Comparison of ENCODE assay signal across 8 cellular contexts in the genomic region with DNA sequence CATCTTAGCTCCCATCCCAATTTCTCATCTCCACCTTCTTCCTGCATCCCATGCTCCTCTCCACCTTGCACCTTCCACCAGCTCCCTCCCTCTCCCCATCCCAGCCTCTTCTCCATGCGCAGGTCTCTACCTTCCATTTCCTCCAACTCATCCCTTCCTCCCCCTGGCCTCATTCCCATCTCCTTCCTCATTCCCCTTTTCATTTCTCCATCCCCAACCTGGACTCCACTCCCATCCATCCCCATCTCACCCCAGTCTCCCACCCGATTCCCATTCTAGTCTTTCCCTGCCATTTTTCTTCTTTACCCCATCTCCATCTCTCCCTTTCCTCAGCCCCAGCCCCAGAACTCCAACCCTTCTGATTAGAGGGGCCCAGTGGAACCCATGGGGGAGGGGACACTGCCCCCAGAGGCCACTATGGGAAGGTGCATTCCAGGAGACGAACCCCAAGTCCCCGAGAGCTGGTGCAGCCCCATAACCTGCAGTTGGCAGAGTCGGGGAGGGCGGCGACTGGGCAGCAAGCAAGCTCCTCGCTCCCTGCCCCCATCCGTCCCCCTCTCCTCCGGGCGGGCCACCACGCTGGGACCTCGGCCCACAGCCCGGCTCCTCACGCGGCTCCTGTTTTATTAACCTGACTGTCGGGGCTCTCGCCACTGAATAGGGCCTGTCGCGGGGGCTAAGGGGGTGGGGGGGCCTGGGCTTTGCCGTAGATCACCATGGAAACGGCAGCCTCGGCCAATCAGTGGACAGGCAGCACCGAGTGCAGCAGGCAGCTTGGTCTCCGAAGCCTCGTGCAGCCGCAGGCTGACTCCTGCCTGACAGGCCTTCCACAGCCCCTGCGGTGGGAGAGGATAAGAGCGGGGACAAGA.
DNase-seq lines count a peak whose midpoint lies in the region; FAIRE-seq and TF ChIP-seq lines count a peak whose summit lies in the region.

No MANE protein-coding gene starts in this region.

- DNase-seq in GM03348 (ENCODE audit: low spot score) (peak; percentile 56), PC-9 (no peak), astrocyte of the hippocampus (ENCODE audit: low read depth, low spot score) (peak; percentile 55), keratinocyte (ENCODE audit: low read depth, low spot score) (no peak), suprapubic skin (ENCODE audit: low spot score in 2 of 2) (no peak), NCI-H446 treated with DMSO at 0.1 percent for 48 hours (lab: John Stamatoyannopoulos, UW) (no peak)
- DNase-seq in effector CD8-positive, alpha-beta T cell (lab: John Stamatoyannopoulos, UW), result no peak

- no TSS peak for BruUV-seq in PC-9 (replicated peaks; lab: Mats Ljungman, UMichigan)

- H3K27me3 ChIP-seq in PC-9 (ENCODE audit: insufficient read depth, low read depth) (no peaks in the 10 kb centered on the region), keratinocyte (ENCODE audit: control insufficient read depth, extremely low read depth, insufficient read depth, low read length) (peaks cover 52% of the 10 kb centered on the region), suprapubic skin (peaks cover 59% of the 10 kb centered on the region)

- CTCF ChIA-PET in HEK293 (lab: Yijun Ruan, JAX), result interaction anchor here (0.6 to 8.5 kb wide), 24 partner anchors 9 to 1684 kb away, joined by 3 to 77 read pairs (median 4); partner anchors contain the start of gene PCDH1
- CTCF ChIA-PET in PC-9 (lab: Charles Lee), result interaction anchor here (0.7 kb wide), 1 partner anchor 109 kb away, joined by 5 read pairs; no protein-coding TSS in a partner anchor

- intact Hi-C loops in PC-9 (cut with micrococcal nuclease; ENCODE audit: unreplicated experiment), result loop anchor here (5.0 kb wide), 2 partner anchors 54 to 151 kb away; no protein-coding TSS in a partner anchor

- H3K9ac ChIP-seq in keratinocyte (ENCODE audit: control insufficient read depth, extremely low read depth, insufficient read depth, low read length), result no peak overlapping the region

- peaks cover 5% of the 10 kb centered on the region; the same call in 1 of the 2 replicates for H3F3A ChIP-seq in PC-9 (ENCODE audit: insufficient read depth, low read depth)

- H3K4me3 ChIP-seq in HEK293 (ENCODE audit: low read depth, low read length) (no peak overlapping the region), PC-9 (no peak overlapping the region), keratinocyte (ENCODE audit: control insufficient read depth in 2 of 3, extremely low read depth in 1 of 3, insufficient read depth in 2 of 3, low read depth in 1 of 3, low read length in 3 of 3) (no peak overlapping the region), suprapubic skin (no peak overlapping the region)

- H3K4me1 ChIP-seq in HEK293 (ENCODE audit: control insufficient read depth, insufficient read depth, low read length) (no peaks in the 10 kb centered on the region), PC-9 (replicated peaks; ENCODE audit: insufficient read depth) (0 out of 2 replicates have a peak, but pooled peaks cover under 1% of the 10 kb centered on the region), keratinocyte (ENCODE audit: control insufficient read depth, extremely low read depth, insufficient read depth, low read length) (no peaks in the 10 kb centered on the region), suprapubic skin (peaks cover 4% of the 10 kb centered on the region)

- TF ChIP-seq CTCF in HEK293 (tag by site-specific recombination; IDR thresholded peaks at IDR 0.05) (peak; percentile 59), PC-9 (conservative IDR thresholded peaks at IDR 0.05) (peak; percentile 84), keratinocyte (optimal IDR thresholded peaks at IDR 0.05 in 1 of 3, IDR thresholded peaks at IDR 0.05 in 1 of 3, conservative IDR thresholded peaks at IDR 0.05 in 1 of 3; ENCODE audit: extremely low read depth in 1 of 3, insufficient read depth in 2 of 3, low read length in 3 of 3) (peak; percentile 55 to 82 (median 65)), suprapubic skin (IDR thresholded peaks at IDR 0.05) (peak; percentile 5 to 51)

- H3K36me3 ChIP-seq in HEK293 (ENCODE audit: control insufficient read depth in 2 of 2, insufficient read depth in 1 of 2, low read length in 2 of 2) (no peaks in the 10 kb centered on the region), PC-9 (ENCODE audit: low read depth) (no peaks in the 10 kb centered on the region), keratinocyte (ENCODE audit: control insufficient read depth in 2 of 2, extremely low read depth in 1 of 2, insufficient read depth in 2 of 2, low read length in 2 of 2) (no peaks in the 10 kb centered on the region), suprapubic skin (no peaks in the 10 kb centered on the region)

- no peak for TF ChIP-seq EP300 in suprapubic skin (IDR thresholded peaks at IDR 0.05)

- H3K79me2 ChIP-seq in PC-9 (ENCODE audit: low read depth), result no peaks in the 10 kb centered on the region
- H3K79me2 ChIP-seq in keratinocyte (ENCODE audit: control insufficient read depth, insufficient read depth, low read length), result no peaks in the 10 kb centered on the region

- H4K20me1 ChIP-seq in PC-9 (ENCODE audit: insufficient read depth) (no peaks in the 10 kb centered on the region), keratinocyte (ENCODE audit: control insufficient read depth, extremely low read depth, insufficient read depth, low read length) (no peaks in the 10 kb centered on the region)

- H2AFZ ChIP-seq in PC-9, result no peak overlapping the region
- H2AFZ ChIP-seq in keratinocyte (ENCODE audit: control insufficient read depth, low read length), result no peak overlapping the region

- H3K4me2 ChIP-seq in PC-9, result no peak overlapping the region
- H3K4me2 ChIP-seq in keratinocyte (ENCODE audit: control insufficient read depth, extremely low read depth, insufficient read depth, low read depth, low read length), result no peak overlapping the region

- no peaks in the 10 kb centered on the region for H3K9me3 ChIP-seq in HEK293 (ENCODE audit: control insufficient read depth, insufficient read depth, low read depth, low read length)
- no peaks in the 10 kb centered on the region for H3K9me3 ChIP-seq in PC-9 (ENCODE audit: insufficient read depth, low read depth)
- H3K9me3 ChIP-seq in keratinocyte (ENCODE audit: control insufficient read depth, low read depth, low read length), result no peaks in the 10 kb centered on the region
- H3K9me3 ChIP-seq in suprapubic skin, result no peaks in the 10 kb centered on the region

- H3K27ac ChIP-seq in HEK293 (ENCODE audit: extremely low read depth, low read depth, low read length) (no peak overlapping the region), PC-9 (no peak overlapping the region), keratinocyte (ENCODE audit: control insufficient read depth, insufficient read depth, low read length) (no peak overlapping the region), suprapubic skin (no peak overlapping the region)

- 31% methylated on average over 15 of the region's 29 CpGs for WGBS in suprapubic skin

- H3K9me1 ChIP-seq in keratinocyte (ENCODE audit: control insufficient read depth, extremely low read depth, insufficient read depth, low read length), result no peaks in the 10 kb centered on the region

- no peak for FAIRE-seq in keratinocyte (lab: Jason Lieb, UNC)

- dilution Hi-C loops in keratinocyte (cut with MboI; ENCODE audit: extremely low pct_ligation_motif_present, low sequenced_read_pairs), result no loop called here

- no peak for TF ChIP-seq POLR2A in suprapubic skin (IDR thresholded peaks at IDR 0.05)

- POLR2A ChIA-PET in HEK293 (lab: Yijun Ruan, JAX), result no interaction called here
- POLR2A ChIA-PET in PC-9 (lab: Charles Lee; ENCODE audit: unreplicated experiment), result no interaction called here

- no peaks in the 10 kb centered on the region for H3K9me2 ChIP-seq in PC-9 (ENCODE audit: insufficient read depth)

TF ChIP-seq in HEK293, 187 proteins besides CTCF, POLR2A, EP300 and RAD21 (continues in another document):
- TF ChIP-seq ZNF670 (tag by site-specific recombination; IDR thresholded peaks at IDR 0.05; ENCODE audit: low read depth) (no peak), ZNF398 (tag by site-specific recombination; IDR thresholded peaks at IDR 0.05) (no peak), ZNF664 (tag by site-specific recombination; IDR thresholded peaks at IDR 0.05) (no peak), ZNF768 (tag by site-specific recombination; IDR thresholded peaks at IDR 0.05) (no peak), SCRT2 (tag by site-specific recombination; IDR thresholded peaks at IDR 0.05) (no peak), ZNF211 (tag by site-specific recombination; IDR thresholded peaks at IDR 0.05; ENCODE audit: low read depth) (no peak), ZSCAN30 (tag by site-specific recombination; IDR thresholded peaks at IDR 0.05) (no peak), ZNF530 (tag by site-specific recombination; IDR thresholded peaks at IDR 0.05; ENCODE audit: low read depth) (no peak), ZNF514 (tag by site-specific recombination; IDR thresholded peaks at IDR 0.05) (no peak), ZNF510 (tag by site-specific recombination; IDR thresholded peaks at IDR 0.05; ENCODE audit: insufficient replicate concordance) (no peak)
- TF ChIP-seq, protein P1, sequence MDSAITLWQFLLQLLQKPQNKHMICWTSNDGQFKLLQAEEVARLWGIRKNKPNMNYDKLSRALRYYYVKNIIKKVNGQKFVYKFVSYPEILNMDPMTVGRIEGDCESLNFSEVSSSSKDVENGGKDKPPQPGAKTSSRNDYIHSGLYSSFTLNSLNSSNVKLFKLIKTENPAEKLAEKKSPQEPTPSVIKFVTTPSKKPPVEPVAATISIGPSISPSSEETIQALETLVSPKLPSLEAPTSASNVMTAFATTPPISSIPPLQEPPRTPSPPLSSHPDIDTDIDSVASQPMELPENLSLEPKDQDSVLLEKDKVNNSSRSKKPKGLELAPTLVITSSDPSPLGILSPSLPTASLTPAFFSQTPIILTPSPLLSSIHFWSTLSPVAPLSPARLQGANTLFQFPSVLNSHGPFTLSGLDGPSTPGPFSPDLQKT (IDR thresholded peaks at IDR 0.05; ENCODE audit: borderline replicate concordance, low read depth, low read length), result no peak

Comparison
In these comparisons a context has a peak if more than half of its experiments do, and no peak if none do; other contexts are left out.
1. DNase-seq: peak in GM03348 (single experiment) and astrocyte of the hippocampus (single experiment); none in PC-9 (0 of 2), keratinocyte (single experiment), suprapubic skin (0 of 2), NCI-H446 treated with DMSO at 0.1 percent for 48 hours (single experiment) and effector CD8-positive, alpha-beta T cell (single experiment).
2. CTCF ChIP-seq: peak in every context shown above with its lines; median percentile 84 in PC-9; 65 in keratinocyte; 59 in HEK293; 28 in suprapubic skin.